8 cellular contexts compared by ENCODE assay signal in genomic region chr15:66369773-66370651, GRCh38. TPM values are rescaled to one million over a fixed set of nuclear protein-coding genes. Genes with fewer than 3 reads are reported as not detected.
DNase-seq lines count a peak whose midpoint lies in the region; ATAC-seq and TF ChIP-seq lines count a peak whose summit lies in the region.

No MANE protein-coding gene starts in this region.

- H3K27ac ChIP-seq in psoas muscle = peak overlapping the region; percentile 66

- H3K4me3 Mint-ChIP-seq in IgD-negative memory B cell (peak overlapping the region; percentile 38 to 91 (median 68)), WTC11 (no peak overlapping the region)

- no peaks in the 10 kb centered on the region for H3K36me3 Mint-ChIP-seq in IgD-negative memory B cell
- peaks cover 7% of the 10 kb centered on the region; the same call in 1 of the 2 replicates for H3K36me3 Mint-ChIP-seq in WTC11

- CTCF ChIA-PET in WTC11 (lab: Charles Lee) = interaction anchor here (0.9 to 1.3 kb wide), 2 partner anchors 18 to 127 kb away, joined by 4 to 5 read pairs; partner anchors contain the start of gene SNAPC5

- peaks cover 8% of the 10 kb centered on the region for H3K9me3 ChIP-seq in psoas muscle

- TF ChIP-seq POLR2A in erythroblast (IDR thresholded peaks at IDR 0.05; ENCODE audit: low read length) = no peak

- intact Hi-C loops in psoas muscle (cut with DNase I) = no loop called here

- H3K27ac Mint-ChIP-seq in IgD-negative memory B cell = peak overlapping the region in 2 of 3 donors; percentile 13 to 63
- peak overlapping the region; percentile 91 for H3K27ac Mint-ChIP-seq in WTC11

- ATAC-seq in WTC11 (peak; percentile 48), psoas muscle (peak in 3 of 4 donors; percentile 48 to 63 (median 59))

- POLR2A ChIA-PET in WTC11 (lab: Charles Lee) = interaction anchor here (0.6 kb wide), 2 partner anchors 54 to 188 kb away, joined by 4 to 6 read pairs; no protein-coding TSS in a partner anchor

- DNase-seq in DMS53 (lab: John Stamatoyannopoulos, UW) (peak; percentile 57), WTC11 (ENCODE audit: low spot score) (no peak), fibroblast of villous mesenchyme (ENCODE audit: low read depth) (peak; percentile 46), psoas muscle (no peak), NCI-H187 (lab: John Stamatoyannopoulos, UW) (no peak), mesenteric fat pad (ENCODE audit: low spot score) (no peak), erythroblast (lab: John Stamatoyannopoulos, UW) (no peak)

- peaks cover 0 to 7% (median 2%) of the 10 kb centered on the region in 3 donors for H3K9me3 Mint-ChIP-seq in IgD-negative memory B cell
- peaks cover 9% of the 10 kb centered on the region for H3K9me3 Mint-ChIP-seq in WTC11

- H3K36me3 ChIP-seq in psoas muscle (ENCODE audit: insufficient read depth in 1 of 2, low read depth in 1 of 2) = no peaks in the 10 kb centered on the region

- TF ChIP-seq CTCF in WTC11 (IDR thresholded peaks at IDR 0.05) = no peak
- no peak for TF ChIP-seq CTCF in fibroblast of villous mesenchyme (IDR thresholded peaks at IDR 0.05; ENCODE audit: insufficient read depth, low read depth, low read length)
- no peak for TF ChIP-seq CTCF in psoas muscle (IDR thresholded peaks at IDR 0.05)

- H3K27me3 ChIP-seq in psoas muscle (ENCODE audit: insufficient read depth in 3 of 3, low read length in 2 of 3) = no peaks in the 10 kb centered on the region

- WGBS in psoas muscle, 3 donors = 7 to 9% (median 7%) methylated on average over 12 of the region's 12 CpGs

- peaks cover 9 to 10% (median 10%) of the 10 kb centered on the region in 3 donors for H3K4me1 Mint-ChIP-seq in IgD-negative memory B cell
- peaks cover 15% of the 10 kb centered on the region for H3K4me1 Mint-ChIP-seq in WTC11

- H3K4me1 ChIP-seq in psoas muscle = peaks cover 5% of the 10 kb centered on the region

- H3K27me3 Mint-ChIP-seq in IgD-negative memory B cell = no peaks in the 10 kb centered on the region
- H3K27me3 Mint-ChIP-seq in WTC11 (ENCODE audit: low read depth) = no peaks in the 10 kb centered on the region

- H3K4me3 ChIP-seq in fibroblast of villous mesenchyme (ENCODE audit: low read depth, low read length) = peak overlapping the region; percentile 41
- H3K4me3 ChIP-seq in psoas muscle = peak overlapping the region; percentile 58

TF ChIP-seq in WTC11, 78 proteins besides CTCF, POLR2A, EP300 and RAD21:
- TF ChIP-seq PRRX2 (CRISPR knock-in tag; IDR thresholded peaks at IDR 0.05) (no peak), GABPB1 (CRISPR knock-in tag; IDR thresholded peaks at IDR 0.05) (peak; percentile 89)

RNA-seq across cellular contexts. Expression of gene TIPIN, which starts 13.5 kb away (rescaled TPM):
- polyA plus RNA-seq in IgD-negative memory B cell (4.7 TPM), psoas muscle (1 to 10 TPM; 6.7 to 7.5 (median 7.3) TPM)
- total RNA-seq in WTC11 (2021) (17.6 to 22.2 TPM (median 19.2 TPM) in 3 replicates), fibroblast of villous mesenchyme (10.0 and 13.8 TPM in 2 replicates), psoas muscle (1 to 10 TPM; 3.1 to 4.9 (median 3.5) TPM), mesenteric fat pad (5.3 TPM)

RNA-seq across cellular contexts. Expression of gene MAP2K1, which starts 16.7 kb away (rescaled TPM):
- polyA plus RNA-seq in IgD-negative memory B cell = 39.7 TPM
- total RNA-seq in WTC11 (2021) = 89.5 to 93.0 TPM (median 90.4 TPM) in 3 replicates
- 21.6 and 26.3 TPM in 2 replicates for total RNA-seq in fibroblast of villous mesenchyme
- total RNA-seq in psoas muscle = 10 to 100 TPM; 56.3 to 90.0 (median 64.8) TPM
- 100 to 1,000 TPM in 1 of 3 donors, 10 to 100 TPM in 2; 66.9 to 135 (median 84.7) TPM for polyA plus RNA-seq in psoas muscle
- 75.4 TPM for total RNA-seq in mesenteric fat pad

Comparison
In these comparisons a context has a peak if more than half of its experiments do, and no peak if none do; other contexts are left out.
1. DNase-seq: peak in DMS53 (single experiment) and fibroblast of villous mesenchyme (single experiment); none in WTC11 (single experiment), psoas muscle (0 of 2), NCI-H187 (0 of 2), mesenteric fat pad (single experiment) and erythroblast (0 of 2).